1 cellular context compared by ENCODE assay signal in genomic region chr19:50975766-50976165, GRCh38.
A peak's percentile ranks its signal among the peaks of the same experiment; 100 is the strongest.
TF ChIP-seq lines count a peak whose summit lies in the region.

No MANE protein-coding gene starts in this region.

TF ChIP-seq in K562, 482 proteins besides CTCF, POLR2A, EP300 and RAD21:
- no peak for TF ChIP-seq ZNF449 (CRISPR knock-in tag; IDR thresholded peaks at IDR 0.05)
- 0 out of 2 replicates have a peak, but pooled peaks have one; percentile 30 for TF ChIP-seq CTBP1 (IDR thresholded peaks at IDR 0.05; ENCODE audit: borderline replicate concordance)
